1 cellular context compared by ENCODE assay signal in the genomic region with DNA sequence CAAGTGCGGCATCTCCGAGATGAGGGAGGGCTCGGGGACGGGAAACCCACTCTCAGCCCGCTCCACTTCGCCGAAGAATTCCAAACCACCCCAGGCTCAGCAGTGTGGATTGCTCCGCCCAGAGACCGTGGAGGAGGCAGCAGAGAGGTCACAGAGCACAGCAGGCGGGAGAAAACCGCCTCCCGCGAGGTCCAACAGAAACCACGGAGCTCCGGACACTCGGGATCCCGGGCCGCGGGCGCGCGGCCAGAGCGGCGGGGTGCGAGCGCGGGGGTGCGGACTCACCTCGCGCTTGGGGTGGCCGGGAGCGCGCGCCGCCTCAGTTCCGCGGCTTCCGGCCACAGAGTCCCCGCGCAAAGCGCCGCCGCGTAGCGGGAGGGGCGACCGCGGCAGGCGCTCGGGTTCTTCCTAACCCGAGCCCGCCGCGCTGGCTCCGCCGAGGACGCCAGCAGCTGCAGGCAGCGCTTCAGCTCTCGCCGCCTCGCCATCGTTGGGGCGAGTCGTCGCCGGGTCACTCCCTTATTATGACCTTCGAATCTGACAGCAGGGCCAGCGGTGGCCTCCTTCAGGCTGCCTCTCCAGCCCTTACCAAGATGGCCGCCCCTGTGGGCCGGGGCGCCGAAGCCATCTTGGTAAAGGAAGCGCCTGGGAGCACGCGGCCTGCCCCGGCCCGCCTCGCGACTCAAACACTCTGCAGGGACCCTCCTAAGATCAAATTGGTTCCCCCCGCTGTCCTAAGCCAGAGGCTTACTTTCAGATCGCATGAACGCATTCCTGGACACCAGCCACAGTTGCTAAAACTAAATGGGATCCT.
TF ChIP-seq lines count a peak whose summit lies in the region.

A gene (minus strand): TSS at position 106 of the 814 bp plus-strand sequence. CDS start 20,323 bp downstream, outside the sequence.

TF ChIP-seq in A549, 52 proteins besides CTCF, POLR2A, EP300 and RAD21 (continued from another document):
- TF ChIP-seq POLR2AphosphoS2 (conservative IDR thresholded peaks at IDR 0.05; ENCODE audit: low read length) (no peak), NPAS2 (CRISPR knock-in tag; IDR thresholded peaks at IDR 0.05; ENCODE audit: borderline replicate concordance) (peak; percentile 3; the same call in 1 of the 2 replicates), HOXB13 (CRISPR knock-in tag; IDR thresholded peaks at IDR 0.05; ENCODE audit: low read depth) (peak; percentile 98), NR3C1 (IDR thresholded peaks at IDR 0.05) (no peak), TP53 (CRISPR knock-in tag; IDR thresholded peaks at IDR 0.05) (no peak), HOXA7 (CRISPR knock-in tag; IDR thresholded peaks at IDR 0.05) (peak; percentile 32; the same call in 1 of the 2 replicates), CEBPB (IDR thresholded peaks at IDR 0.05) (no peak), SMC3 (IDR thresholded peaks at IDR 0.05) (no peak), TFCP2L1 (CRISPR knock-in tag; IDR thresholded peaks at IDR 0.05) (no peak), FOSB (CRISPR knock-in tag; IDR thresholded peaks at IDR 0.05) (no peak; the same call in 1 of the 2 replicates), CBX2 (IDR thresholded peaks at IDR 0.05; ENCODE audit: borderline replicate concordance, low read depth) (no peak), GATA3 (IDR thresholded peaks at IDR 0.05; ENCODE audit: borderline replicate concordance) (no peak), ZNF302 (CRISPR knock-in tag; IDR thresholded peaks at IDR 0.05) (peak; percentile 82), EHF (CRISPR knock-in tag; IDR thresholded peaks at IDR 0.05) (peak; percentile 96), MYC (IDR thresholded peaks at IDR 0.05; ENCODE audit: borderline replicate concordance, low read length) (peak; percentile 92), HDAC2 (IDR thresholded peaks at IDR 0.05) (no peak), CHD2 (IDR thresholded peaks at IDR 0.05; ENCODE audit: low read length, partially characterized antibody) (peak; percentile 78), SREBF2 (IDR thresholded peaks at IDR 0.05) (no peak), EHMT2 (IDR thresholded peaks at IDR 0.05; ENCODE audit: low read depth) (peak; percentile 56; the same call in 1 of the 2 replicates)
- TF ChIP-seq, protein P1, sequence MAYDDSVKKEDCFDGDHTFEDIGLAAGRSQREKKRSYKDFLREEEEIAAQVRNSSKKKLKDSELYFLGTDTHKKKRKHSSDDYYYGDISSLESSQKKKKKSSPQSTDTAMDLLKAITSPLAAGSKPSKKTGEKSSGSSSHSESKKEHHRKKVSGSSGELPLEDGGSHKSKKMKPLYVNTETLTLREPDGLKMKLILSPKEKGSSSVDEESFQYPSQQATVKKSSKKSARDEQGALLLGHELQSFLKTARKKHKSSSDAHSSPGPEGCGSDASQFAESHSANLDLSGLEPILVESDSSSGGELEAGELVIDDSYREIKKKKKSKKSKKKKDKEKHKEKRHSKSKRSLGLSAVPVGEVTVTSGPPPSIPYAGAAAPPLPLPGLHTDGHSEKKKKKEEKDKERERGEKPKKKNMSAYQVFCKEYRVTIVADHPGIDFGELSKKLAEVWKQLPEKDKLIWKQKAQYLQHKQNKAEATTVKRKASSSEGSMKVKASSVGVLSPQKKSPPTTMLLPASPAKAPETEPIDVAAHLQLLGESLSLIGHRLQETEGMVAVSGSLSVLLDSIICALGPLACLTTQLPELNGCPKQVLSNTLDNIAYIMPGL (CRISPR knock-in tag; IDR thresholded peaks at IDR 0.05; ENCODE audit: borderline replicate concordance) = peak; percentile 70; the same call in 1 of the 2 replicates
- TF ChIP-seq, protein P2, sequence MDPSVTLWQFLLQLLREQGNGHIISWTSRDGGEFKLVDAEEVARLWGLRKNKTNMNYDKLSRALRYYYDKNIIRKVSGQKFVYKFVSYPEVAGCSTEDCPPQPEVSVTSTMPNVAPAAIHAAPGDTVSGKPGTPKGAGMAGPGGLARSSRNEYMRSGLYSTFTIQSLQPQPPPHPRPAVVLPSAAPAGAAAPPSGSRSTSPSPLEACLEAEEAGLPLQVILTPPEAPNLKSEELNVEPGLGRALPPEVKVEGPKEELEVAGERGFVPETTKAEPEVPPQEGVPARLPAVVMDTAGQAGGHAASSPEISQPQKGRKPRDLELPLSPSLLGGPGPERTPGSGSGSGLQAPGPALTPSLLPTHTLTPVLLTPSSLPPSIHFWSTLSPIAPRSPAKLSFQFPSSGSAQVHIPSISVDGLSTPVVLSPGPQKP (IDR thresholded peaks at IDR 0.05; ENCODE audit: low read depth, low read length) = no peak
- TF ChIP-seq, protein P3, sequence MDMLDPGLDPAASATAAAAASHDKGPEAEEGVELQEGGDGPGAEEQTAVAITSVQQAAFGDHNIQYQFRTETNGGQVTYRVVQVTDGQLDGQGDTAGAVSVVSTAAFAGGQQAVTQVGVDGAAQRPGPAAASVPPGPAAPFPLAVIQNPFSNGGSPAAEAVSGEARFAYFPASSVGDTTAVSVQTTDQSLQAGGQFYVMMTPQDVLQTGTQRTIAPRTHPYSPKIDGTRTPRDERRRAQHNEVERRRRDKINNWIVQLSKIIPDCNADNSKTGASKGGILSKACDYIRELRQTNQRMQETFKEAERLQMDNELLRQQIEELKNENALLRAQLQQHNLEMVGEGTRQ (IDR thresholded peaks at IDR 0.05) = no peak
- TF ChIP-seq, protein P4, sequence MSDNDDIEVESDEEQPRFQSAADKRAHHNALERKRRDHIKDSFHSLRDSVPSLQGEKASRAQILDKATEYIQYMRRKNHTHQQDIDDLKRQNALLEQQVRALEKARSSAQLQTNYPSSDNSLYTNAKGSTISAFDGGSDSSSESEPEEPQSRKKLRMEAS (IDR thresholded peaks at IDR 0.05) = peak; percentile 98
- TF ChIP-seq, protein P5, sequence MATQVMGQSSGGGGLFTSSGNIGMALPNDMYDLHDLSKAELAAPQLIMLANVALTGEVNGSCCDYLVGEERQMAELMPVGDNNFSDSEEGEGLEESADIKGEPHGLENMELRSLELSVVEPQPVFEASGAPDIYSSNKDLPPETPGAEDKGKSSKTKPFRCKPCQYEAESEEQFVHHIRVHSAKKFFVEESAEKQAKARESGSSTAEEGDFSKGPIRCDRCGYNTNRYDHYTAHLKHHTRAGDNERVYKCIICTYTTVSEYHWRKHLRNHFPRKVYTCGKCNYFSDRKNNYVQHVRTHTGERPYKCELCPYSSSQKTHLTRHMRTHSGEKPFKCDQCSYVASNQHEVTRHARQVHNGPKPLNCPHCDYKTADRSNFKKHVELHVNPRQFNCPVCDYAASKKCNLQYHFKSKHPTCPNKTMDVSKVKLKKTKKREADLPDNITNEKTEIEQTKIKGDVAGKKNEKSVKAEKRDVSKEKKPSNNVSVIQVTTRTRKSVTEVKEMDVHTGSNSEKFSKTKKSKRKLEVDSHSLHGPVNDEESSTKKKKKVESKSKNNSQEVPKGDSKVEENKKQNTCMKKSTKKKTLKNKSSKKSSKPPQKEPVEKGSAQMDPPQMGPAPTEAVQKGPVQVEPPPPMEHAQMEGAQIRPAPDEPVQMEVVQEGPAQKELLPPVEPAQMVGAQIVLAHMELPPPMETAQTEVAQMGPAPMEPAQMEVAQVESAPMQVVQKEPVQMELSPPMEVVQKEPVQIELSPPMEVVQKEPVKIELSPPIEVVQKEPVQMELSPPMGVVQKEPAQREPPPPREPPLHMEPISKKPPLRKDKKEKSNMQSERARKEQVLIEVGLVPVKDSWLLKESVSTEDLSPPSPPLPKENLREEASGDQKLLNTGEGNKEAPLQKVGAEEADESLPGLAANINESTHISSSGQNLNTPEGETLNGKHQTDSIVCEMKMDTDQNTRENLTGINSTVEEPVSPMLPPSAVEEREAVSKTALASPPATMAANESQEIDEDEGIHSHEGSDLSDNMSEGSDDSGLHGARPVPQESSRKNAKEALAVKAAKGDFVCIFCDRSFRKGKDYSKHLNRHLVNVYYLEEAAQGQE (IDR thresholded peaks at IDR 0.05) = peak; percentile 81
